Comparison of ENCODE assay signal across 2 cellular contexts in the genomic region with DNA sequence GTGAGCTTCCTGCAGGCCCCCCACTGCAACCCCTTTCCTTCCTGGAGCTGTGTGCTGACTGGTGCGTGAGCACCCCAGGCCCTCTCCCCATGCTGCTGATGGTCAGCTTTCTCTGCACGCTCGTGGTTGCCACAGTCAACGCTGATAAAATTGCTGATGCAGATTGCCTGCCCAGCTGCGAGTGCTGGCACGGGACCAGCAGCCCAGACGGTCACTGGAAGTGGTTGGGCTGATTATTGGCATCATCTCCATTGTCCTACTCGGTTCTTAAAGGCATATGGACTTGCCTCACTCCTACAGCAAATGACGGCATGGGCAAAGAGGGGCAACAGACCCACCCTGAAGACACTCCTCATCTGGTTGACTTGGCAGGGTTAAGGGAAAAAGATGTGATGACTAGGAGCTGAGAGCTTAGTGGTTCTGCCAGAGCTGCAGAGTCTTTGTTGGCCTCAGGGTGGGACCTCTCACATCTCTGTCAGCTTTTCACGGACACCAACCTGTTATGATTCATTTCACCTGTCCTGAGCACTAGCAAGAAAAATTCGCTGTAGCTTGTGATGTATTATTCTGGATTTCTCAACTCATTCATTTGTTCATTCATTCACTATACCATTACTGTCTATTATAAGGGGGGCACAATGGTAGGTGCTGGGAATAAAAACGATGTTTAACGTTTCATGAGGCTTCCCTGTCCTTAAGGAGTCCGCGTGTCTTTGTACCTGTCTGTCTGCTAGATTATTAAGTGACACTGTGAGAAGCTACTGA.
A peak's percentile ranks its signal among the peaks of the same experiment; 100 is the strongest.
TF ChIP-seq lines count a peak whose summit lies in the region.

No MANE protein-coding gene starts in this region.

TF ChIP-seq in A549, 52 proteins besides CTCF, POLR2A, EP300 and RAD21 (continued from another document):
- TF ChIP-seq, protein P1, sequence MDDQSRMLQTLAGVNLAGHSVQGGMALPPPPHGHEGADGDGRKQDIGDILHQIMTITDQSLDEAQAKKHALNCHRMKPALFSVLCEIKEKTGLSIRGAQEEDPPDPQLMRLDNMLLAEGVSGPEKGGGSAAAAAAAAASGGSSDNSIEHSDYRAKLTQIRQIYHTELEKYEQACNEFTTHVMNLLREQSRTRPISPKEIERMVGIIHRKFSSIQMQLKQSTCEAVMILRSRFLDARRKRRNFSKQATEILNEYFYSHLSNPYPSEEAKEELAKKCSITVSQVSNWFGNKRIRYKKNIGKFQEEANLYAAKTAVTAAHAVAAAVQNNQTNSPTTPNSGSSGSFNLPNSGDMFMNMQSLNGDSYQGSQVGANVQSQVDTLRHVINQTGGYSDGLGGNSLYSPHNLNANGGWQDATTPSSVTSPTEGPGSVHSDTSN (IDR thresholded peaks at IDR 0.05) = peak; percentile 83
- peak; percentile 36; the same call in 1 of the 2 replicates for TF ChIP-seq GATA3 (IDR thresholded peaks at IDR 0.05; ENCODE audit: borderline replicate concordance)
- no peak for TF ChIP-seq ZFP36 (IDR thresholded peaks at IDR 0.05; ENCODE audit: borderline replicate concordance, partially characterized antibody)
- peak; percentile 98 for TF ChIP-seq MAFK (IDR thresholded peaks at IDR 0.05; ENCODE audit: partially characterized antibody)
- TF ChIP-seq MYC (IDR thresholded peaks at IDR 0.05; ENCODE audit: borderline replicate concordance, low read length) = no peak
- TF ChIP-seq, protein P2, sequence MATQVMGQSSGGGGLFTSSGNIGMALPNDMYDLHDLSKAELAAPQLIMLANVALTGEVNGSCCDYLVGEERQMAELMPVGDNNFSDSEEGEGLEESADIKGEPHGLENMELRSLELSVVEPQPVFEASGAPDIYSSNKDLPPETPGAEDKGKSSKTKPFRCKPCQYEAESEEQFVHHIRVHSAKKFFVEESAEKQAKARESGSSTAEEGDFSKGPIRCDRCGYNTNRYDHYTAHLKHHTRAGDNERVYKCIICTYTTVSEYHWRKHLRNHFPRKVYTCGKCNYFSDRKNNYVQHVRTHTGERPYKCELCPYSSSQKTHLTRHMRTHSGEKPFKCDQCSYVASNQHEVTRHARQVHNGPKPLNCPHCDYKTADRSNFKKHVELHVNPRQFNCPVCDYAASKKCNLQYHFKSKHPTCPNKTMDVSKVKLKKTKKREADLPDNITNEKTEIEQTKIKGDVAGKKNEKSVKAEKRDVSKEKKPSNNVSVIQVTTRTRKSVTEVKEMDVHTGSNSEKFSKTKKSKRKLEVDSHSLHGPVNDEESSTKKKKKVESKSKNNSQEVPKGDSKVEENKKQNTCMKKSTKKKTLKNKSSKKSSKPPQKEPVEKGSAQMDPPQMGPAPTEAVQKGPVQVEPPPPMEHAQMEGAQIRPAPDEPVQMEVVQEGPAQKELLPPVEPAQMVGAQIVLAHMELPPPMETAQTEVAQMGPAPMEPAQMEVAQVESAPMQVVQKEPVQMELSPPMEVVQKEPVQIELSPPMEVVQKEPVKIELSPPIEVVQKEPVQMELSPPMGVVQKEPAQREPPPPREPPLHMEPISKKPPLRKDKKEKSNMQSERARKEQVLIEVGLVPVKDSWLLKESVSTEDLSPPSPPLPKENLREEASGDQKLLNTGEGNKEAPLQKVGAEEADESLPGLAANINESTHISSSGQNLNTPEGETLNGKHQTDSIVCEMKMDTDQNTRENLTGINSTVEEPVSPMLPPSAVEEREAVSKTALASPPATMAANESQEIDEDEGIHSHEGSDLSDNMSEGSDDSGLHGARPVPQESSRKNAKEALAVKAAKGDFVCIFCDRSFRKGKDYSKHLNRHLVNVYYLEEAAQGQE (IDR thresholded peaks at IDR 0.05) = no peak
- TF ChIP-seq CEBPB (IDR thresholded peaks at IDR 0.05) = peak in 1 of 2 experiments; percentile 58; a peak in 1 of 4 replicates
- TF ChIP-seq BHLHE40 (IDR thresholded peaks at IDR 0.05; ENCODE audit: low read depth, low read length) = peak; percentile 38; the same call in 1 of the 2 replicates
- TF ChIP-seq JUN (IDR thresholded peaks at IDR 0.05) = no peak

TF ChIP-seq in HEK293, 187 proteins besides CTCF, POLR2A, EP300 and RAD21 (continued from another document):
- TF ChIP-seq, protein P1 (CRISPR knock-in tag; IDR thresholded peaks at IDR 0.05) = no peak
- TF ChIP-seq ZNF121 (tag by site-specific recombination; IDR thresholded peaks at IDR 0.05) (no peak), ZNF426 (tag by site-specific recombination; IDR thresholded peaks at IDR 0.05) (no peak), ZNF624 (tag by site-specific recombination; IDR thresholded peaks at IDR 0.05) (no peak), ZNF785 (tag by site-specific recombination; IDR thresholded peaks at IDR 0.05) (no peak), ZNF596 (tag by site-specific recombination; IDR thresholded peaks at IDR 0.05) (no peak), ZFP3 (tag by site-specific recombination; IDR thresholded peaks at IDR 0.05; ENCODE audit: low read depth) (no peak), YY1 (tag by site-specific recombination; IDR thresholded peaks at IDR 0.05) (no peak), SETDB1 (IDR thresholded peaks at IDR 0.05; ENCODE audit: insufficient read length, low read length) (no peak), ZIC2 (tag by site-specific recombination; IDR thresholded peaks at IDR 0.05) (peak; percentile 99), ZNF433 (tag by site-specific recombination; IDR thresholded peaks at IDR 0.05; ENCODE audit: low read depth) (no peak)
- TF ChIP-seq, protein P3, sequence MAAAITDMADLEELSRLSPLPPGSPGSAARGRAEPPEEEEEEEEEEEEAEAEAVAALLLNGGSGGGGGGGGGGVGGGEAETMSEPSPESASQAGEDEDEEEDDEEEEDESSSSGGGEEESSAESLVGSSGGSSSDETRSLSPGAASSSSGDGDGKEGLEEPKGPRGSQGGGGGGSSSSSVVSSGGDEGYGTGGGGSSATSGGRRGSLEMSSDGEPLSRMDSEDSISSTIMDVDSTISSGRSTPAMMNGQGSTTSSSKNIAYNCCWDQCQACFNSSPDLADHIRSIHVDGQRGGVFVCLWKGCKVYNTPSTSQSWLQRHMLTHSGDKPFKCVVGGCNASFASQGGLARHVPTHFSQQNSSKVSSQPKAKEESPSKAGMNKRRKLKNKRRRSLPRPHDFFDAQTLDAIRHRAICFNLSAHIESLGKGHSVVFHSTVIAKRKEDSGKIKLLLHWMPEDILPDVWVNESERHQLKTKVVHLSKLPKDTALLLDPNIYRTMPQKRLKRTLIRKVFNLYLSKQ (tag by site-specific recombination; IDR thresholded peaks at IDR 0.05; ENCODE audit: borderline replicate concordance) = no peak
- TF ChIP-seq, protein P4, sequence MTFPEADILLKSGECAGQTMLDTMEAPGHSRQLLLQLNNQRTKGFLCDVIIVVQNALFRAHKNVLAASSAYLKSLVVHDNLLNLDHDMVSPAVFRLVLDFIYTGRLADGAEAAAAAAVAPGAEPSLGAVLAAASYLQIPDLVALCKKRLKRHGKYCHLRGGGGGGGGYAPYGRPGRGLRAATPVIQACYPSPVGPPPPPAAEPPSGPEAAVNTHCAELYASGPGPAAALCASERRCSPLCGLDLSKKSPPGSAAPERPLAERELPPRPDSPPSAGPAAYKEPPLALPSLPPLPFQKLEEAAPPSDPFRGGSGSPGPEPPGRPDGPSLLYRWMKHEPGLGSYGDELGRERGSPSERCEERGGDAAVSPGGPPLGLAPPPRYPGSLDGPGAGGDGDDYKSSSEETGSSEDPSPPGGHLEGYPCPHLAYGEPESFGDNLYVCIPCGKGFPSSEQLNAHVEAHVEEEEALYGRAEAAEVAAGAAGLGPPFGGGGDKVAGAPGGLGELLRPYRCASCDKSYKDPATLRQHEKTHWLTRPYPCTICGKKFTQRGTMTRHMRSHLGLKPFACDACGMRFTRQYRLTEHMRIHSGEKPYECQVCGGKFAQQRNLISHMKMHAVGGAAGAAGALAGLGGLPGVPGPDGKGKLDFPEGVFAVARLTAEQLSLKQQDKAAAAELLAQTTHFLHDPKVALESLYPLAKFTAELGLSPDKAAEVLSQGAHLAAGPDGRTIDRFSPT (tag by site-specific recombination; IDR thresholded peaks at IDR 0.05) = no peak
- TF ChIP-seq, protein P5, sequence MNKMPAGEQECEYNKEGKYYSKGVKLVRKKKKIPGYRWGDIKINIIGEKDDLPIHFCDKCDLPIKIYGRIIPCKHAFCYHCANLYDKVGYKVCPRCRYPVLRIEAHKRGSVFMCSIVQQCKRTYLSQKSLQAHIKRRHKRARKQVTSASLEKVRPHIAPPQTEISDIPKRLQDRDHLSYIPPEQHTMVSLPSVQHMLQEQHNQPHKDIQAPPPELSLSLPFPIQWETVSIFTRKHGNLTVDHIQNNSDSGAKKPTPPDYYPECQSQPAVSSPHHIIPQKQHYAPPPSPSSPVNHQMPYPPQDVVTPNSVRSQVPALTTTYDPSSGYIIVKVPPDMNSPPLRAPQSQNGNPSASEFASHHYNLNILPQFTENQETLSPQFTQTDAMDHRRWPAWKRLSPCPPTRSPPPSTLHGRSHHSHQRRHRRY (tag by site-specific recombination; IDR thresholded peaks at IDR 0.05) = no peak
- TF ChIP-seq, protein P6, sequence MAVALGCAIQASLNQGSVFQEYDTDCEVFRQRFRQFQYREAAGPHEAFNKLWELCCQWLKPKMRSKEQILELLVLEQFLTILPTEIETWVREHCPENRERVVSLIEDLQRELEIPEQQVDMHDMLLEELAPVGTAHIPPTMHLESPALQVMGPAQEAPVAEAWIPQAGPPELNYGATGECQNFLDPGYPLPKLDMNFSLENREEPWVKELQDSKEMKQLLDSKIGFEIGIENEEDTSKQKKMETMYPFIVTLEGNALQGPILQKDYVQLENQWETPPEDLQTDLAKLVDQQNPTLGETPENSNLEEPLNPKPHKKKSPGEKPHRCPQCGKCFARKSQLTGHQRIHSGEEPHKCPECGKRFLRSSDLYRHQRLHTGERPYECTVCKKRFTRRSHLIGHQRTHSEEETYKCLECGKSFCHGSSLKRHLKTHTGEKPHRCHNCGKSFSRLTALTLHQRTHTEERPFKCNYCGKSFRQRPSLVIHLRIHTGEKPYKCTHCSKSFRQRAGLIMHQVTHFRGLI (tag by site-specific recombination; IDR thresholded peaks at IDR 0.05) = peak; percentile 100
